1 cellular context compared by ENCODE assay signal in the genomic region with DNA sequence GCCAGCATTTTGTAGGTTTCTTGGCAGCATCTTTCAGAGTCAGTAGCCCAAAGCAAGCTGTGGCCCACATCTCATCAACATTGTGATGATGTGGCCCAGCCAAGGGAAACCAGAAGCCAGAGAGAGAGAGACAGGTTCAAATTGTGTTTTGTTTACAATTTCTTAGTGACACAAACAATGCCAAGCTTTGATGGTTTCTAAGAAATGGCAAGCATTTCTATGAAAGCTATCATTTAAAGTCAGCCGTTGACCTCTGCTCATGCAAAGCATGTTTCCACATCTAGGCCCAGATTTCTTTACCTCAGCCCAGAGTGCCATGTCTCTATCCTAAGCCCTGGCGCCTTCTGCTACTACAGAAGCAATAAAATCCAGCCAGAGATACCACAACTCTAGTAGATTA.
TF ChIP-seq lines count a peak whose summit lies in the region.

No MANE protein-coding gene starts in this region.

TF ChIP-seq in HepG2, 621 proteins besides CTCF, POLR2A, EP300 and RAD21:
- TF ChIP-seq ZNF674 (CRISPR knock-in tag; IDR thresholded peaks at IDR 0.05; ENCODE audit: low read depth): no peak
- TF ChIP-seq, protein P1, sequence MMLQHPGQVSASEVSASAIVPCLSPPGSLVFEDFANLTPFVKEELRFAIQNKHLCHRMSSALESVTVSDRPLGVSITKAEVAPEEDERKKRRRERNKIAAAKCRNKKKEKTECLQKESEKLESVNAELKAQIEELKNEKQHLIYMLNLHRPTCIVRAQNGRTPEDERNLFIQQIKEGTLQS (CRISPR knock-in tag; IDR thresholded peaks at IDR 0.05): no peak
- TF ChIP-seq BCL6 (CRISPR knock-in tag; IDR thresholded peaks at IDR 0.05): peak; percentile 71
- no peak for TF ChIP-seq ZNF44 (CRISPR knock-in tag; IDR thresholded peaks at IDR 0.05)
- TF ChIP-seq ZNF337 (CRISPR knock-in tag; IDR thresholded peaks at IDR 0.05; ENCODE audit: borderline replicate concordance, low read depth): no peak
- TF ChIP-seq PHF8 (CRISPR knock-in tag; IDR thresholded peaks at IDR 0.05): no peak
- TF ChIP-seq ZNF260 (CRISPR knock-in tag; IDR thresholded peaks at IDR 0.05; ENCODE audit: borderline replicate concordance, low read depth): no peak
- TF ChIP-seq, protein P2, sequence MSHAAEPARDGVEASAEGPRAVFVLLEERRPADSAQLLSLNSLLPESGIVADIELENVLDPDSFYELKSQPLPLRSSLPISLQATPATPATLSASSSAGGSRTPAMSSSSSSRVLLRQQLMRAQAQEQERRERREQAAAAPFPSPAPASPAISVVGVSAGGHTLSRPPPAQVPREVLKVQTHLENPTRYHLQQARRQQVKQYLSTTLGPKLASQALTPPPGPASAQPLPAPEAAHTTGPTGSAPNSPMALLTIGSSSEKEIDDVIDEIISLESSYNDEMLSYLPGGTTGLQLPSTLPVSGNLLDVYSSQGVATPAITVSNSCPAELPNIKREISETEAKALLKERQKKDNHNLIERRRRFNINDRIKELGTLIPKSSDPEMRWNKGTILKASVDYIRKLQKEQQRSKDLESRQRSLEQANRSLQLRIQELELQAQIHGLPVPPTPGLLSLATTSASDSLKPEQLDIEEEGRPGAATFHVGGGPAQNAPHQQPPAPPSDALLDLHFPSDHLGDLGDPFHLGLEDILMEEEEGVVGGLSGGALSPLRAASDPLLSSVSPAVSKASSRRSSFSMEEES (CRISPR knock-in tag; IDR thresholded peaks at IDR 0.05): no peak
- no peak for TF ChIP-seq ZNF879 (CRISPR knock-in tag; IDR thresholded peaks at IDR 0.05)
